ENCODE assay signal across 9 cellular contexts in genomic region chr16:2039286-2040030, GRCh38. TPM values are rescaled to one million over a fixed set of nuclear protein-coding genes. Genes with fewer than 3 reads are reported as not detected.
A peak's percentile ranks its signal among the peaks of the same experiment; 100 is the strongest.
DNase-seq lines count a peak whose midpoint lies in the region; ATAC-seq, FAIRE-seq and TF ChIP-seq lines count a peak whose summit lies in the region.
"Had no signal": no experiment of that assay in that cellular context is flagged by ENCODE, and none has a peak within 500 bp of the region (broad histone marks: within the 10 kb centered on the region; RNA-seq: fewer than 3 reads in every experiment).

No MANE protein-coding gene starts in this region.

- H3K4me3 Mint-ChIP-seq in stimulated activated naive B cell treated with anti-CD40 and anti-IgM and Interleukin-4, amounts not matched to agents 10 μg/mL and 1 μg/mL and 100 μg/mL, for 72 hours, result no peak overlapping the region

- H3K4me1 ChIP-seq in Panc1 (ENCODE audit: control insufficient read depth, insufficient read depth, low read length), result peaks cover 70% of the 10 kb centered on the region
- no peaks in the 10 kb centered on the region for H3K4me1 ChIP-seq in pancreas

- no peak overlapping the region for H3K27ac Mint-ChIP-seq in stimulated activated naive B cell treated with anti-CD40 and anti-IgM and Interleukin-4, amounts not matched to agents 10 μg/mL and 1 μg/mL and 100 μg/mL, for 72 hours

- H3K27me3 Mint-ChIP-seq in stimulated activated naive B cell treated with anti-CD40 and anti-IgM and Interleukin-4, amounts not matched to agents 10 μg/mL and 1 μg/mL and 100 μg/mL, for 72 hours, result peaks cover 0 to 11% of the 10 kb centered on the region in 2 donors

- H3K4me3 ChIP-seq in Panc1 (ENCODE audit: low read depth in 2 of 2, low read length in 2 of 2) (no peak overlapping the region), fibroblast of pulmonary artery (replicated peaks; ENCODE audit: low read depth, low read length) (no peak overlapping the region), pancreas (no peak overlapping the region)

- 75% methylated on average over 25 to 29 of the region's 29 CpGs for WGBS in pancreas, 2 donors

- in situ Hi-C loops in Panc1 (cut with HindIII; ENCODE audit: low pct_unique_long_range_greater_than_20kb, low sequenced_read_pairs), result no loop called here

- CTCF ChIA-PET in Panc1 (lab: Charles Lee), result interaction anchor here (0.7 kb wide), 1 partner anchor 270 kb away, joined by 3 read pairs; no protein-coding TSS in a partner anchor

- peaks cover 4 to 8% of the 10 kb centered on the region in 2 donors for H3K36me3 Mint-ChIP-seq in stimulated activated naive B cell treated with anti-CD40 and anti-IgM and Interleukin-4, amounts not matched to agents 10 μg/mL and 1 μg/mL and 100 μg/mL, for 72 hours

- ATAC-seq in Panc1 (peak; percentile 24), pancreas (peak; percentile 26 to 56 (median 42))
- ATAC-seq in stimulated activated naive B cell treated with anti-CD40 and anti-IgM and Interleukin-4, amounts not matched to agents 10 μg/mL and 1 μg/mL and 100 μg/mL, for 72 hours (replicated peaks), result no peak

- no peak for FAIRE-seq in pancreas (lab: Jason Lieb, UNC)

- no peak for TF ChIP-seq CTCF in Panc1 (IDR thresholded peaks at IDR 0.05)
- TF ChIP-seq CTCF in fibroblast of pulmonary artery (IDR thresholded peaks at IDR 0.05; ENCODE audit: low read length, missing control alignments), result no peak
- no peak for TF ChIP-seq CTCF in pancreas (IDR thresholded peaks at IDR 0.05)

- H3K9me3 ChIP-seq in Panc1 (ENCODE audit: control insufficient read depth, insufficient read depth, low read depth, low read length) (no peaks in the 10 kb centered on the region), pancreas (no peaks in the 10 kb centered on the region)

- no peaks in the 10 kb centered on the region for H3K36me3 ChIP-seq in Panc1 (ENCODE audit: control insufficient read depth, insufficient read depth, low read length)
- H3K36me3 ChIP-seq in pancreas, result no peaks in the 10 kb centered on the region

- POLR2A ChIA-PET in Panc1 (lab: Charles Lee), result interaction anchor here (0.9 kb wide), 1 partner anchor 113 kb away, joined by 8 read pairs; no protein-coding TSS in a partner anchor

- H3K27ac ChIP-seq in Panc1 (ENCODE audit: low read length) (peak overlapping the region; percentile 82), pancreas (peak overlapping the region in 2 of 4 donors; percentile 19 to 39)

- BruUV-seq in Panc1 (replicated peaks; lab: Mats Ljungman, UMichigan), result no TSS peak

- H3K27me3 ChIP-seq in Panc1 (ENCODE audit: control insufficient read depth, insufficient read depth, low read length), result no peaks in the 10 kb centered on the region
- H3K27me3 ChIP-seq in pancreas, result no peaks in the 10 kb centered on the region

- H3K4me1 Mint-ChIP-seq in stimulated activated naive B cell treated with anti-CD40 and anti-IgM and Interleukin-4, amounts not matched to agents 10 μg/mL and 1 μg/mL and 100 μg/mL, for 72 hours, result peaks cover 11 to 14% of the 10 kb centered on the region in 2 donors

- H3K9me3 Mint-ChIP-seq in stimulated activated naive B cell treated with anti-CD40 and anti-IgM and Interleukin-4, amounts not matched to agents 10 μg/mL and 1 μg/mL and 100 μg/mL, for 72 hours, result no peaks in the 10 kb centered on the region

- intact Hi-C loops in Panc1 (cut with micrococcal nuclease; ENCODE audit: unreplicated experiment), result no loop called here
- intact Hi-C loops in pancreas (cut with DNase I), result no loop called here

- DNase-seq in COLO668 (lab: John Stamatoyannopoulos, UW; ENCODE audit: unreplicated experiment) (peak; percentile 92), Panc1 (ENCODE audit: low read depth, low spot score) (no peak), fibroblast of pulmonary artery (ENCODE audit: low read depth) (peak; percentile 73), pancreas (peak in 2 of 6 donors; percentile 45 to 81), NCI-H526 (lab: John Stamatoyannopoulos, UW) (no peak), NAMALWA (ENCODE audit: low spot score) (no peak)
- DNase-seq in stimulated activated naive B cell treated with anti-CD40 and anti-IgM and Interleukin-4, amounts not matched to agents 10 μg/mL and 1 μg/mL and 100 μg/mL, for 72 hours, result no peak
- DNase-seq in stimulated activated CD4-positive, alpha-beta T cell treated with anti-CD3 and anti-CD28 coated beads, Interleukin-15, amount 100 ng/mL, for 24 hours, result no peak
- DNase-seq: nucleus accumbens had no signal

RNA-seq across cellular contexts. Expression of gene NTHL1, which starts 8.2 kb away (rescaled TPM):
- 39.8 TPM for total RNA-seq in Panc1 (2021; ENCODE audit: unreplicated experiment)
- polyA plus RNA-seq in Panc1 (2012; ENCODE audit: insufficient read length), result 71.0 TPM
- total RNA-seq in pancreas, result 10 to 100 TPM in 1 of 6 donors, 1 to 10 TPM in 5; 5.2 to 10.4 (median 8.4) TPM
- 10 to 100 TPM; 22.1 to 22.8 TPM for polyA plus RNA-seq in pancreas

RNA-seq across cellular contexts. Expression of gene TSC2, which starts 8.3 kb away (rescaled TPM):
- total RNA-seq in Panc1 (2021; ENCODE audit: unreplicated experiment) (115 TPM), pancreas (10 to 100 TPM; 51.0 to 91.7 (median 77.6) TPM)
- polyA plus RNA-seq in Panc1 (2012; ENCODE audit: insufficient read length), result 138 TPM
- polyA plus RNA-seq in pancreas, result 100 to 1,000 TPM; 119 to 172 TPM

RNA-seq across cellular contexts. Expression of gene NHERF2, which starts 12.8 kb away (rescaled TPM):
- 174 TPM for total RNA-seq in Panc1 (2021; ENCODE audit: unreplicated experiment)
- polyA plus RNA-seq in Panc1 (2012; ENCODE audit: insufficient read length), result 287 TPM
- total RNA-seq in pancreas, result 10 to 100 TPM; 14.7 to 28.9 (median 23.0) TPM
- polyA plus RNA-seq in pancreas, result 100 to 1,000 TPM in 1 of 2 donors, 10 to 100 TPM in 1; 60.7 to 144 TPM

RNA-seq across cellular contexts. Expression of gene NPW, which starts 19.9 kb away (rescaled TPM):
- total RNA-seq in Panc1 (2021; ENCODE audit: unreplicated experiment) (15.3 TPM), pancreas (1 to 10 TPM in 2 of 6 donors, under 1 TPM in 4; 0.43 to 1.9 (median 0.50) TPM)
- polyA plus RNA-seq in Panc1 (2012; ENCODE audit: insufficient read length), result 42.9 TPM
- polyA plus RNA-seq in pancreas, result 1 to 10 TPM; 1.3 to 2.7 TPM

RNA-seq across cellular contexts. Expression of gene ZNF598, which starts 29.8 kb away (rescaled TPM):
- total RNA-seq in Panc1 (2021; ENCODE audit: unreplicated experiment) (85.7 TPM), pancreas (10 to 100 TPM; 26.0 to 93.6 (median 42.4) TPM)
- polyA plus RNA-seq in Panc1 (2012; ENCODE audit: insufficient read length), result 64.6 TPM
- polyA plus RNA-seq in pancreas, result 10 to 100 TPM; 71.0 to 73.5 TPM

Comparison
In these comparisons a context has a peak if more than half of its experiments do, and no peak if none do; other contexts are left out.
1. DNase-seq: peak in COLO668 (single experiment) and fibroblast of pulmonary artery (single experiment); none in Panc1 (single experiment), NCI-H526 (0 of 2), stimulated activated naive B cell treated with anti-CD40 and anti-IgM and Interleukin-4, amounts not matched to agents 10 μg/mL and 1 μg/mL and 100 μg/mL, for 72 hours (single experiment), NAMALWA (single experiment) and stimulated activated CD4-positive, alpha-beta T cell treated with anti-CD3 and anti-CD28 coated beads, Interleukin-15, amount 100 ng/mL, for 24 hours (single experiment).
2. ATAC-seq: peak in Panc1 (single experiment) and pancreas (4 of 4); none in stimulated activated naive B cell treated with anti-CD40 and anti-IgM and Interleukin-4, amounts not matched to agents 10 μg/mL and 1 μg/mL and 100 μg/mL, for 72 hours (0 of 2).